ENCODE assay signal across 11 cellular contexts in genomic region chr6:54291738-54292137, GRCh38. TPM values are rescaled to one million over a fixed set of nuclear protein-coding genes. Genes with fewer than 3 reads are reported as not detected.
A peak's percentile ranks its signal among the peaks of the same experiment; 100 is the strongest.
DNase-seq lines count a peak whose midpoint lies in the region; ATAC-seq and TF ChIP-seq lines count a peak whose summit lies in the region.
"Had no signal": no experiment of that assay in that cellular context is flagged by ENCODE, and none has a peak within 500 bp of the region (broad histone marks: within the 10 kb centered on the region; RNA-seq: fewer than 3 reads in every experiment).

No MANE protein-coding gene starts in this region.

- intact Hi-C loops in left ventricle myocardium inferior (cut with micrococcal nuclease) (no loop called here), heart right ventricle (cut with DNase I) (no loop called here)

- H3K4me3 ChIP-seq in osteoblast (ENCODE audit: insufficient read depth, low read length) = no peak overlapping the region
- H3K4me3 ChIP-seq in left ventricle myocardium inferior = no peak overlapping the region
- no peak overlapping the region for H3K4me3 ChIP-seq in heart right ventricle

- no peaks in the 10 kb centered on the region for H3K79me2 ChIP-seq in osteoblast (ENCODE audit: insufficient read depth, low read length)
- H3K79me2 ChIP-seq: parathyroid adenoma had no signal

- H3K27me3 ChIP-seq in osteoblast (ENCODE audit: insufficient read depth, low read length) (no peaks in the 10 kb centered on the region), left ventricle myocardium inferior (ENCODE audit: low read depth) (no peaks in the 10 kb centered on the region), heart right ventricle (no peaks in the 10 kb centered on the region)

- peak; percentile 71 for DNase-seq in NOMO-1 treated with DMSO at 0.1 percent for 48 hours (lab: John Stamatoyannopoulos, UW; ENCODE audit: unreplicated experiment)
- DNase-seq in osteoblast (ENCODE audit: insufficient read length, low spot score, missing footprints) = no peak
- no peak for DNase-seq in activated naive CD4-positive, alpha-beta T cell treated with Interleukin-2 at 50 U/mL for 16 hours
- no peak for DNase-seq in left ventricle myocardium inferior
- no peak for DNase-seq in heart right ventricle
- DNase-seq in NCI-H748 treated with DMSO at 0.1 percent for 48 hours (lab: John Stamatoyannopoulos, UW) = no peak
- DNase-seq: effector CD4-positive, alpha-beta T cell had no signal

- H3K4me1 ChIP-seq in osteoblast (ENCODE audit: insufficient read depth, low read length) (peaks cover 21% of the 10 kb centered on the region), left ventricle myocardium inferior (no peaks in the 10 kb centered on the region), heart right ventricle (peaks cover 0 to 6% (median 0%) of the 10 kb centered on the region in 9 donors)
- H3K4me1 ChIP-seq: parathyroid adenoma had no signal

- H3K36me3 ChIP-seq in osteoblast (ENCODE audit: insufficient read depth, low read length) (no peaks in the 10 kb centered on the region), left ventricle myocardium inferior (no peaks in the 10 kb centered on the region), heart right ventricle (no peaks in the 10 kb centered on the region)

- H4K20me1 ChIP-seq in osteoblast (ENCODE audit: insufficient read depth, low read length) = no peaks in the 10 kb centered on the region

- no peaks in the 10 kb centered on the region for H3K9me3 ChIP-seq in osteoblast (ENCODE audit: low read depth, low read length)
- no peaks in the 10 kb centered on the region for H3K9me3 ChIP-seq in left ventricle myocardium inferior (replicated peaks)
- H3K9me3 ChIP-seq in heart right ventricle = no peaks in the 10 kb centered on the region

- WGBS in heart right ventricle, 2 donors = 44 to 48% methylated on average over 2 of the region's 2 CpGs

- no peak overlapping the region for H3K4me2 ChIP-seq in osteoblast (ENCODE audit: insufficient read depth, low read length)

- ATAC-seq in GM19023 (IDR thresholded peaks at IDR 0.05; ENCODE audit: unreplicated experiment) (peak; percentile 84), HG02678 (IDR thresholded peaks at IDR 0.05; ENCODE audit: unreplicated experiment) (peak; percentile 91), heart right ventricle (no peak)

- no peak overlapping the region for H2AFZ ChIP-seq in osteoblast (ENCODE audit: low read length)
- H2AFZ ChIP-seq: parathyroid adenoma had no signal

- H3K27ac ChIP-seq in osteoblast (ENCODE audit: low read depth, low read length) (peak overlapping the region; percentile 42), left ventricle myocardium inferior (replicated peaks) (no peak overlapping the region), heart right ventricle (peak overlapping the region in 2 of 10 donors; percentile 28 to 50)
- H3K27ac ChIP-seq: parathyroid adenoma had no signal

- TF ChIP-seq CTCF in osteoblast (IDR thresholded peaks at IDR 0.05; ENCODE audit: extremely low read depth, low read depth, low read length) (no peak), left ventricle myocardium inferior (IDR thresholded peaks at IDR 0.05; ENCODE audit: borderline replicate concordance) (no peak), heart right ventricle (IDR thresholded peaks at IDR 0.05) (no peak)

RNA-seq across cellular contexts. Expression of gene TINAG, which starts 16.5 kb away (rescaled TPM):
- total RNA-seq in osteoblast (not detected in 2 replicates), left ventricle myocardium inferior (0.41 TPM), heart right ventricle (1 to 10 TPM in 1 of 10 donors, under 1 TPM in 7, not detected in 2; 0.22 to 1.0 (median 0.35) TPM)
- polyA plus RNA-seq in heart right ventricle = under 1 TPM; 0.04 to 0.22 TPM
- total RNA-seq: T-helper 2 cell treated with Interferon-gamma antibody and Interleukin-4, amounts not matched to agents 100 ng/mL and 5 ng/mL, for 36 hours had no signal

Comparison
In these comparisons a context has a peak if more than half of its experiments do, and no peak if none do; other contexts are left out.
1. ATAC-seq: peak in GM19023 (single experiment) and HG02678 (single experiment); none in heart right ventricle (0 of 8).